8 cellular contexts compared by ENCODE assay signal in the genomic region with DNA sequence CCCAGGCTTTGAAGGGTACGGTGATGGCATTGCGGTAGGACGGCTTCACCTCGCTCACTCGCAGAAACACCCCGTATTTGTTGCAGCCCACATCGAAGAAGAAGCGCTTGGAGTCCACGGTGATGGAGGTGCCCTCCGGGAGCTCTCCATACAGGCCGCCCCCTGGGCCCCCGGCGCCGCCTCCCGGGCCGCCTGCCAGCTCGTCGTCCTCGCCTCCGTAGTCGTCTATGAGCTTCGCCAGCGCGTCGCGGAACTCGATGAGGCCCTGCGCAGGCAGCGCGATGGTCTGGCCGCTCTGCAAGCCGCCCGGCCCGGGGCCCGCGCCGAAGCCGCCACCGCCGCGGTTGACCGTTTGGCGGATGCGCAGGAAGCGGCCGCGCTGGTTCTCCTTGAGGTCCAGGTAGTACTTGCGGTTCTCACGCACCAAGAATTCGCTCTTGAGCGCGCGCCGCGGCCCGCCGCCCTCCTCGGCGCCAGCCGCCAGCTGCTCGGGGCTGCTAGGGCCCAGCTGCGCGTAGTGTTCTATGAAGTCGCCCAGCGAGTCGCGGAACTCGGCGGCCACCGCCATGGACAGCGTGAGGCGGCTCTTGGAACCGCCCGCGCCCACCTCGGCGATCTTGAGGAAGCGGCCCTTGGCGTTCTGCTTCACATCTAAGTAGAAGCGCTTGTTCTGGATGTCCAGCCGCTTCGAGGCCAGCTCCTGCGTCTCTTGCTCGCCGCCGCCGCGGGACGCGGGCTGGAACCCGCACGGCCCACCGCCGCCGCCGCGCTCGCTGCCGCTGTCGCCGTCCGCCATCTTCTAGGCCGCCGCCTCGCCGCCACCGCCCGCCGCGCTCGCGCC. TPM values are rescaled to one million over a fixed set of nuclear protein-coding genes. Genes with fewer than 3 reads are reported as not detected.
A peak's percentile ranks its signal among the peaks of the same experiment; 100 is the strongest.
DNase-seq lines count a peak whose midpoint lies in the region; ATAC-seq and TF ChIP-seq lines count a peak whose summit lies in the region.

No MANE protein-coding gene starts in this region.

- peaks cover 15 to 38% of the 10 kb centered on the region in 2 donors for H3K4me1 ChIP-seq in ascending aorta
- peaks cover 0 to 58% (median 48%) of the 10 kb centered on the region in 4 donors for H3K4me1 ChIP-seq in sigmoid colon

- H3K9me3 ChIP-seq in ascending aorta, result no peaks in the 10 kb centered on the region
- H3K9me3 ChIP-seq in sigmoid colon, result no peaks in the 10 kb centered on the region

- WGBS in sigmoid colon, 2 donors, result 1 to 2% methylated on average over 112 of the region's 112 CpGs

- H3K27me3 ChIP-seq in ascending aorta, result no peaks in the 10 kb centered on the region
- no peaks in the 10 kb centered on the region for H3K27me3 ChIP-seq in sigmoid colon

- intact Hi-C loops in CD14-positive monocyte (cut with micrococcal nuclease) (loop anchor here (5.0 to 10.0 kb wide), 5 partner anchors 33 to 300 kb away; partner anchors contain the start of genes H2AZ2 (in 1 of the 2), TBRG4 (in 1 of the 2) and TMED4 (in 1 of the 2)), ascending aorta (cut with DNase I) (loop anchor here (1.0 to 5.0 kb wide), 10 partner anchors 28 to 1012 kb away; partner anchors contain the start of genes CCM2, H2AZ2, NACAD and OGDH), sigmoid colon (cut with DNase I) (loop anchor here (1.0 to 10.0 kb wide), 7 partner anchors 36 to 800 kb away; partner anchors contain the start of genes H2AZ2, OGDH, POLM and PPIA)

- TF ChIP-seq CTCF in CD14-positive monocyte (IDR thresholded peaks at IDR 0.05) (no peak), ascending aorta (IDR thresholded peaks at IDR 0.05) (no peak), sigmoid colon (IDR thresholded peaks at IDR 0.05) (no peak)

- TF ChIP-seq EP300 in sigmoid colon (IDR thresholded peaks at IDR 0.05), result no peak

- ATAC-seq in GM19328 (IDR thresholded peaks at IDR 0.05; ENCODE audit: unreplicated experiment), result peak; percentile 29
- peak; percentile 22 for ATAC-seq in HG03460 (IDR thresholded peaks at IDR 0.05; ENCODE audit: unreplicated experiment)

- H3K27ac Mint-ChIP-seq in CD14-positive monocyte, result peak overlapping the region; percentile 94 to 100 (median 98)

- H3K27ac ChIP-seq in ascending aorta, result peak overlapping the region; percentile 98 to 99
- peak overlapping the region; percentile 99 to 100 (median 99) for H3K27ac ChIP-seq in sigmoid colon

- H3K4me3 Mint-ChIP-seq in CD14-positive monocyte, result peak overlapping the region; percentile 94 to 98

- peak overlapping the region; percentile 58 to 97 for H3K4me3 ChIP-seq in ascending aorta
- H3K4me3 ChIP-seq in sigmoid colon, result peak overlapping the region; percentile 82 to 94 (median 92)

- peaks cover 71% of the 10 kb centered on the region for H3K4me1 Mint-ChIP-seq in CD14-positive monocyte

- H3K36me3 Mint-ChIP-seq in CD14-positive monocyte, result peaks cover 13 to 17% of the 10 kb centered on the region in 2 donors

- DNase-seq in CD14-positive monocyte (ENCODE audit: low spot score) (peak; percentile 57), SW480 (ENCODE audit: low spot score) (peak; percentile 42), ascending aorta (ENCODE audit: low spot score in 2 of 2) (peak in 1 of 2 donors; percentile 74), hypothalamus (lab: John Stamatoyannopoulos, UW) (peak in 31 of 51 donors; percentile 19 to 71 (median 46)), sigmoid colon (peak; percentile 82), HPDE6-E6E7 (ENCODE audit: extremely low spot score) (no peak)

- TF ChIP-seq POLR2A in sigmoid colon (IDR thresholded peaks at IDR 0.05), result no peak

- peaks cover 0 to 7% (median 0%) of the 10 kb centered on the region in 3 donors for H3K27me3 Mint-ChIP-seq in CD14-positive monocyte (ENCODE audit: low read depth in 3 of 3)

- peaks cover 0 to 3% (median 0%) of the 10 kb centered on the region in 7 donors for H3K9me3 Mint-ChIP-seq in CD14-positive monocyte

- H3K36me3 ChIP-seq in ascending aorta (no peaks in the 10 kb centered on the region), sigmoid colon (no peaks in the 10 kb centered on the region)

RNA-seq across cellular contexts. Expression of gene PURB, which starts 0.6 kb away (rescaled TPM):
- polyA plus RNA-seq in CD14-positive monocyte, result 1 to 10 TPM; 3.0 TPM
- total RNA-seq in ascending aorta, result 19.1 TPM
- total RNA-seq in sigmoid colon, result 10 to 100 TPM; 31.4 to 40.3 (median 38.5) TPM
- 10 to 100 TPM in 1 of 3 donors, 1 to 10 TPM in 2; 4.2 to 10.7 (median 6.0) TPM for polyA plus RNA-seq in sigmoid colon

RNA-seq across cellular contexts. Expression of gene H2AZ2, which starts 36.9 kb away (rescaled TPM):
- polyA plus RNA-seq in CD14-positive monocyte (100 to 1,000 TPM; 181 to 186 TPM), sigmoid colon (100 to 1,000 TPM in 2 of 3 donors, 10 to 100 TPM in 1; 97.3 to 140 (median 131) TPM)
- total RNA-seq in ascending aorta (128 TPM), sigmoid colon (100 to 1,000 TPM; 158 to 211 (median 207) TPM)
